ENCODE assay signal across 8 cellular contexts in the genomic region with DNA sequence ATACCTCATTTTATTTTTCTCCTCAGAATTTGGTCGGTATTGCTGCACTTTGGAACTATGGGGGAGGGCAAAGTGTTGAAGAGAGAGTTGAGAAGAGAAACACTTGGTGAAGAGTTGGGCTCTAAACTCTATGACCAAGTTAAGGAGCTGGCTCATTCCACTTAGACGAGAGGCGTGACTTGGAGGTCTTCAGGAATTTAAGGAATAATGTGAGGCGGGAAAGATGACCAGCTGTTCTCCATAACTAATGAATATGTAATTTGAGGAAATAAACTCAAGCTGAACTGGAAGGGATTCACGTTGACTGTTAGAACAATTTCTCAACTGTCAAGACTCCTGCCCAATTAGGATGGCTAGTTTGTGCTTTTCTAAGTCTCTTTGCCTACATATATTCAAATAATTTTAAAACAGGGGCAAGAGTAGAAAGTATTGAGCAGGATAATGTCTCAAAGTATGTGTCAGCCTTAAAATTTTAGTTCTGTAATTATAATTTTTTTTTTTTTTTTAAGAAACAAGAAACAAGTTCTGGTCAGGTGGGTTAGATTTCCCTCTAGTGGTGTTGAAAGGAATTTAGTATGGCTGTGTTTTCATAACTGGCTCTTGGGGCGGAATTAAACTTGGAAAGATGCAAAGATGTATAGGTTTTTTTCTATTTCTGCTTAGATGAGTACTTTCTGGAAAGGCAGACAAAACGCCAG. TPM values are rescaled to one million over a fixed set of nuclear protein-coding genes. Genes with fewer than 3 reads are reported as not detected.
A peak's percentile ranks its signal among the peaks of the same experiment; 100 is the strongest.
DNase-seq lines count a peak whose midpoint lies in the region; ATAC-seq, FAIRE-seq and TF ChIP-seq lines count a peak whose summit lies in the region.

No MANE protein-coding gene starts in this region.

- TF ChIP-seq CTCF in SU-DHL-6 (IDR thresholded peaks at IDR 0.05; ENCODE audit: insufficient read depth, low read length, poor library complexity, severe bottlenecking) = peak; percentile 42

- H3K9me2 ChIP-seq in SU-DHL-6 (replicated peaks; ENCODE audit: insufficient read depth, low read length) = no peaks in the 10 kb centered on the region

- no peak overlapping the region for H3K4me2 ChIP-seq in SU-DHL-6 (ENCODE audit: low read depth, low read length, poor library complexity, severe bottlenecking)

- no peaks in the 10 kb centered on the region for H3K9me3 ChIP-seq in SU-DHL-6 (ENCODE audit: insufficient read depth, low read length)

- DNase-seq in Right ventricle myocardium inferior (ENCODE audit: missing footprints) = no peak
- no peak for DNase-seq in cardiac septum (ENCODE audit: low spot score)
- DNase-seq in left ventricle myocardium superior = no peak
- DNase-seq in superior temporal gyrus (ENCODE audit: extremely low spot score) = peak; percentile 47
- DNase-seq in GM12892 (ENCODE audit: insufficient read length) = no peak

- no peak overlapping the region for H3K27ac ChIP-seq in SU-DHL-6 (ENCODE audit: low read depth, low read length)

- no peak overlapping the region for H3K4me3 ChIP-seq in SU-DHL-6 (ENCODE audit: insufficient read depth, low read length, poor library complexity, severe bottlenecking)

- no peaks in the 10 kb centered on the region for H3K79me2 ChIP-seq in SU-DHL-6 (ENCODE audit: insufficient read depth, low read length)

- intact Hi-C loops in Right ventricle myocardium inferior (cut with DNase I) (loop anchor here (5.0 to 10.0 kb wide), 2 partner anchors 55 to 152 kb away; partner anchors contain the start of gene PGM5), cardiac septum (cut with DNase I) (loop anchor here (5.0 to 10.0 kb wide), 2 partner anchors 60 to 152 kb away; partner anchors contain the start of gene PGM5), left ventricle myocardium superior (cut with micrococcal nuclease) (no loop called here)

- no peaks in the 10 kb centered on the region for H3F3A ChIP-seq in SU-DHL-6 (ENCODE audit: insufficient read depth)

- no peak overlapping the region for H2AFZ ChIP-seq in SU-DHL-6 (ENCODE audit: low read depth, low read length, severe bottlenecking)

- no peak overlapping the region for H3K9ac ChIP-seq in SU-DHL-6 (ENCODE audit: low read length)

- TF ChIP-seq POLR2A in GM12892 (IDR thresholded peaks at IDR 0.05; ENCODE audit: low read depth, low read length) = no peak

- FAIRE-seq in GM12892 (lab: Jason Lieb, UNC) = no peak

- H4K20me1 ChIP-seq in SU-DHL-6 (ENCODE audit: low read depth, low read length) = no peaks in the 10 kb centered on the region

- H3K27me3 ChIP-seq in SU-DHL-6 (ENCODE audit: low read length) = no peaks in the 10 kb centered on the region

- no peaks in the 10 kb centered on the region for H3K36me3 ChIP-seq in SU-DHL-6 (ENCODE audit: low read length)

- ATAC-seq in Right ventricle myocardium inferior (peak; percentile 57), left ventricle myocardium superior (peak; percentile 36), HG02870 (IDR thresholded peaks at IDR 0.05; ENCODE audit: unreplicated experiment) (no peak), GM19452 (IDR thresholded peaks at IDR 0.05; ENCODE audit: unreplicated experiment) (no peak)

RNA-seq across cellular contexts. Expression of gene TMEM252, which starts 33.4 kb away (rescaled TPM):
- total RNA-seq in Right ventricle myocardium inferior (not detected), cardiac septum (not detected), left ventricle myocardium superior (not detected)
- polyA plus RNA-seq in GM12892 (2012; ENCODE audit: missing spikeins) = not detected

Comparison
In these comparisons a context has a peak if more than half of its experiments do, and no peak if none do; other contexts are left out.
1. ATAC-seq: peak in Right ventricle myocardium inferior (single experiment) and left ventricle myocardium superior (single experiment); none in HG02870 (single experiment) and GM19452 (single experiment).